8 cellular contexts compared by ENCODE assay signal in genomic region chr13:75489502-75490263, GRCh38. TPM values are rescaled to one million over a fixed set of nuclear protein-coding genes. Genes with fewer than 3 reads are reported as not detected.
DNase-seq lines count a peak whose midpoint lies in the region; ATAC-seq and TF ChIP-seq lines count a peak whose summit lies in the region.

No MANE protein-coding gene starts in this region.

- intact Hi-C loops in lower lobe of right lung (cut with DNase I): no loop called here
- intact Hi-C loops in A673 (cut with micrococcal nuclease; ENCODE audit: unreplicated experiment): no loop called here

- TF ChIP-seq CTCF in lower lobe of right lung (IDR thresholded peaks at IDR 0.05): no peak
- no peak for TF ChIP-seq CTCF in A673 (conservative IDR thresholded peaks at IDR 0.05; ENCODE audit: low read depth, low read length)

- DNase-seq in stimulated activated CD4-positive, alpha-beta T cell treated with anti-CD3 and anti-CD28 coated beads, Interleukin-1b, Interleukin-23, amount 100 ng/mL, for 48 hours: peak; percentile 9
- DNase-seq in stimulated activated CD4-positive, alpha-beta T cell treated with anti-CD3 and anti-CD28 coated beads, Interleukin-12 subunit alpha, Interleukin-12 subunit beta, amount 100 ng/mL, for 4 hours: no peak
- DNase-seq in RPMI8226 (peak; percentile 11), lower lobe of right lung (peak; percentile 72), A673 (ENCODE audit: low spot score) (no peak), retina (no peak), NCI-H2227 (lab: John Stamatoyannopoulos, UW; ENCODE audit: unreplicated experiment) (no peak)

- no peak overlapping the region for H3K27ac ChIP-seq in lower lobe of right lung
- no peak overlapping the region for H3K27ac ChIP-seq in A673 (ENCODE audit: low read depth, low read length, poor library complexity, severe bottlenecking)

- no peaks in the 10 kb centered on the region for H3K9me3 ChIP-seq in lower lobe of right lung
- H3K9me3 ChIP-seq in A673 (ENCODE audit: low read depth, low read length, poor library complexity, severe bottlenecking): no peaks in the 10 kb centered on the region

- CTCF ChIA-PET in A673 (lab: Charles Lee): no interaction called here

- H3K4me3 ChIP-seq in lower lobe of right lung (no peak overlapping the region), A673 (ENCODE audit: low read depth, low read length, poor library complexity, severe bottlenecking) (no peak overlapping the region)

- POLR2A ChIA-PET in A673 (lab: Charles Lee; ENCODE audit: low non-redundant PET): no interaction called here

- ATAC-seq in HG02938 (IDR thresholded peaks at IDR 0.05; ENCODE audit: unreplicated experiment): peak; percentile 92
- ATAC-seq in lower lobe of right lung: peak; percentile 71 to 87

- H3K27me3 ChIP-seq in lower lobe of right lung (ENCODE audit: low read depth): no peaks in the 10 kb centered on the region
- no peaks in the 10 kb centered on the region for H3K27me3 ChIP-seq in A673 (replicated peaks; ENCODE audit: insufficient read depth, low read depth, low read length, poor library complexity)

- H3K36me3 ChIP-seq in lower lobe of right lung (no peaks in the 10 kb centered on the region), A673 (ENCODE audit: insufficient read depth, low read length, poor library complexity, severe bottlenecking) (no peaks in the 10 kb centered on the region)

- no TSS peak for BruUV-seq in A673 (replicated peaks; lab: Mats Ljungman, UMichigan)

- H3K4me1 ChIP-seq in lower lobe of right lung (peaks cover 6% of the 10 kb centered on the region), A673 (ENCODE audit: insufficient read depth, low read length, poor library complexity, severe bottlenecking) (no peaks in the 10 kb centered on the region)

RNA-seq across cellular contexts. Expression of gene TBC1D4, which starts 7.7 kb away (rescaled TPM):
- total RNA-seq in lower lobe of right lung: 30.4 TPM
- 9.8 and 10.6 TPM in 2 replicates for total RNA-seq in A673 (2021)

RNA-seq across cellular contexts. Expression of gene COMMD6, which starts 48.0 kb away (rescaled TPM):
- total RNA-seq in lower lobe of right lung (136 TPM), A673 (2021) (60.4 and 65.7 TPM in 2 replicates)

RNA-seq across cellular contexts. Expression of gene UCHL3, which starts 59.9 kb away (rescaled TPM):
- total RNA-seq in lower lobe of right lung (14.0 TPM), A673 (2021) (41.3 and 54.7 TPM in 2 replicates)

Comparison
In these comparisons a context has a peak if more than half of its experiments do, and no peak if none do; other contexts are left out.
1. DNase-seq: peak in stimulated activated CD4-positive, alpha-beta T cell treated with anti-CD3 and anti-CD28 coated beads, Interleukin-1b, Interleukin-23, amount 100 ng/mL, for 48 hours (single experiment), RPMI8226 (single experiment) and lower lobe of right lung (single experiment); none in stimulated activated CD4-positive, alpha-beta T cell treated with anti-CD3 and anti-CD28 coated beads, Interleukin-12 subunit alpha, Interleukin-12 subunit beta, amount 100 ng/mL, for 4 hours (single experiment), A673 (single experiment), retina (single experiment) and NCI-H2227 (single experiment).